In the genomic region with DNA sequence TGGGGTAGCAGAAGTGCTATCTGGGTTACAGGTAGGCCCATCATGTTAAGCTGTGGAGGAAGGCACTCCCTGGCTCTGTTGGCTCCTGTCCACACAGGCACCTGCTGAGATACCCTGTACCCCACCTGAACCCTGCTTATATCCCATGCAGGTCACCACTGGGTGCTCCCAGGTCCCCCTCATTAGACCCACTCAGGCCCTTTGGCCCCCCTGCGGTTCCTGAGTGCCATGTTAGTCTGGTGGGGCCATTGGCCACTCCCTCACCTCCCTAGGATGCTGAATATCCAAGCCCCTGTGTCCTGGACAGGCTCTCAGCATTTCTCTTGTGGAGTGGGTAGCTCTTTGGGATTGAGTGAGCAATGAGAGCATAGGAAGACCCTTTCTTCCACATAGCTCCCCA, we compare ENCODE assay signal across 4 cellular contexts.
"Had no signal": no experiment of that assay in that cellular context is flagged by ENCODE, and none has a peak within 500 bp of the region (broad histone marks: within the 10 kb centered on the region; RNA-seq: fewer than 3 reads in every experiment).

No MANE protein-coding gene starts in this region.

- H3K4me3 ChIP-seq: GM23338 had no signal

- H2AFZ ChIP-seq: GM23338 had no signal

- ATAC-seq: GM23338 had no signal

- DNase-seq: H9, HCEC 1CT, IMR-90 had no signal

- H3K4me2 ChIP-seq: GM23338 had no signal

- H3K27ac Mint-ChIP-seq: GM23338, H9 had no signal

- H3K4me3 Mint-ChIP-seq: GM23338, H9 had no signal
